15 cellular contexts compared by ENCODE assay signal in genomic region chr2:207251022-207251421, GRCh38.
"Had no signal": no experiment of that assay in that cellular context is flagged by ENCODE, and none has a peak within 500 bp of the region (broad histone marks: within the 10 kb centered on the region; RNA-seq: fewer than 3 reads in every experiment).

No MANE protein-coding gene starts in this region.

- ATAC-seq: activated CD8-positive, alpha-beta T cell treated with anti-CD3 and anti-CD28 coated beads, Interleukin-2, amount 10 ng/mL, durations not matched to agents 7 days and 5 days; body of pancreas had no signal

- H3K9me3 Mint-ChIP-seq: activated naive CD4-positive, alpha-beta T cell treated with anti-CD3 and anti-CD28 coated beads, Interleukin-2, amount 50 U/mL, for 24 hours; endodermal cell; nephron had no signal

- H3K4me3 ChIP-seq: body of pancreas, esophagus muscularis mucosa, suprapubic skin, upper lobe of left lung had no signal

- H3K36me3 Mint-ChIP-seq: activated naive CD4-positive, alpha-beta T cell treated with anti-CD3 and anti-CD28 coated beads, Interleukin-2, amount 50 U/mL, for 24 hours had no signal

- H3K4me3 Mint-ChIP-seq: activated CD8-positive, alpha-beta T cell treated with anti-CD3 and anti-CD28 coated beads, Interleukin-2, amount 10 ng/mL, durations not matched to agents 7 days and 5 days; activated naive CD4-positive, alpha-beta T cell treated with anti-CD3 and anti-CD28 coated beads, Interleukin-2, amount 50 U/mL, for 24 hours; endodermal cell; nephron had no signal

- H3K4me1 ChIP-seq: body of pancreas had no signal

- H3K27ac ChIP-seq: body of pancreas, esophagus muscularis mucosa, suprapubic skin, upper lobe of left lung had no signal

- H3K27me3 ChIP-seq: body of pancreas, esophagus muscularis mucosa, suprapubic skin, upper lobe of left lung had no signal

- H3K9me3 ChIP-seq: body of pancreas, esophagus muscularis mucosa, suprapubic skin, upper lobe of left lung had no signal

- H3K27ac Mint-ChIP-seq: activated naive CD4-positive, alpha-beta T cell treated with anti-CD3 and anti-CD28 coated beads, Interleukin-2, amount 50 U/mL, for 24 hours; endodermal cell had no signal

- H3K36me3 ChIP-seq: esophagus muscularis mucosa, suprapubic skin, upper lobe of left lung had no signal

- DNase-seq: activated CD4-positive, alpha-beta T cell treated with anti-CD3 and anti-CD28 coated beads for 1 hour; activated CD8-positive, alpha-beta T cell treated with anti-CD3 and anti-CD28 coated beads, Interleukin-2, amount 10 ng/mL, durations not matched to agents 7 days and 5 days; body of pancreas; cerebellar nuclear complex; endodermal cell; head of caudate nucleus; stimulated activated CD4-positive, alpha-beta T cell treated with anti-CD3 and anti-CD28 coated beads, Interleukin-2, amount 100 ng/mL, for 48 hours; stimulated activated naive CD8-positive, alpha-beta T cell treated with anti-CD3 and anti-CD28 coated beads, Interleukin-15, Interleukin-2, amounts not matched to agents 100 U/mL and 50 U/mL, for 24 hours; SW 1271; T-helper 9 cell; upper lobe of left lung had no signal
